In the genomic region with DNA sequence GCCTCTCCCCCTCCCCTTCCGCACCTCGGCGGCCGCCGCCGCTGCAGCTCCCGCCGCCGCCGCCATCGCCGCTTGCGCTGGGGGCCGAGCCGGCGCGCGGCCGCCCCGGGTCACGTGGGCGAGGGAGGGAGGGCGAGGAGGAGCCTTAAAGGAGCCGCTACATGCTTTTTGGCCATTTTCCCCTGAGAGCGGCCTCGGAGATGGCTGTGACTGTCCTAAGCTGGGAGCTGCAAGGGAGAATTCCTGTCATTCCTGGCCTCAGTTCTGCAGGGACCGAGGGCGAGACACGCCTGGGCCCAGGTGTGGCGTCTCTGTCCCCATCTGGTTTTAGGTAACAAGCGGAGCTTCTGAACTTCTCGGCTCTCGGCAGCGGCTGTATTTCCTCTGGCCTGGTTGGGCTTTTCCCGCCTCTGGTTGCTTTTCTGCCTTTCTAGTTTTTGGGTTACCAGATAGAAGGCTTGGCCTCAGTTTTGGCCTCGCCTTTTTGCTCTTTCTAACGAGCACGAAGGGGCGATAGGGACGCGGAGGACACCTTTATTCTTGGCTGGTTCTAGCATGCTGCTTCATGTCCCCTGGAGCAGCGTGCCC, we compare ENCODE assay signal across 8 cellular contexts. TPM values are rescaled to one million over a fixed set of nuclear protein-coding genes. Genes with fewer than 3 reads are reported as not detected.
DNase-seq lines count a peak whose midpoint lies in the region; ATAC-seq, FAIRE-seq and TF ChIP-seq lines count a peak whose summit lies in the region.

Gene EHMT2 (minus strand): TSS at position 87 of the 588 bp plus-strand sequence. CDS start 21 bp downstream, at position 66.

- 0 to 1% (median 0%) methylated on average over 20 to 42 of the region's 42 CpGs for WGBS in small intestine, 3 donors

- H3K4me1 ChIP-seq in small intestine (ENCODE audit: control insufficient read depth in 2 of 2, insufficient read depth in 1 of 2, low read depth in 1 of 2, low read length in 1 of 2) = peaks cover 0 to 3% of the 10 kb centered on the region in 2 donors

- H3K4me3 ChIP-seq in GM12864 (ENCODE audit: low read depth, low read length) (peak within 1 kb of the TSS; percentile 94), small intestine (ENCODE audit: low read depth in 1 of 2, low read length in 2 of 2) (peak within 1 kb of the TSS; percentile 71 to 88)

- peak within 1 kb of the TSS; percentile 83 for H3K27ac ChIP-seq in VCaP
- H3K27ac ChIP-seq in small intestine (ENCODE audit: low read depth in 1 of 2, low read length in 1 of 2) = peak within 1 kb of the TSS; percentile 69 to 92

- H3K27me3 ChIP-seq in small intestine (ENCODE audit: control insufficient read depth in 2 of 2, insufficient read depth in 2 of 2, low read length in 2 of 2) = no peaks in the 10 kb centered on the region

- FAIRE-seq in small intestine (lab: Jason Lieb, UNC) = no peak

- no peaks in the 10 kb centered on the region for H3K9me3 ChIP-seq in small intestine (ENCODE audit: control insufficient read depth, low read depth)

- in situ Hi-C loops in T47D (cut with HindIII; ENCODE audit: low pct_unique_long_range_greater_than_20kb, low sequenced_read_pairs) = no loop called here

- peaks cover 3 to 5% of the 10 kb centered on the region in 2 donors for H3K36me3 ChIP-seq in small intestine (ENCODE audit: control insufficient read depth in 2 of 2, insufficient read depth in 2 of 2, low read length in 2 of 2)

- TF ChIP-seq CTCF in GM12864 (IDR thresholded peaks at IDR 0.05; ENCODE audit: low read depth, low read length, missing control alignments) (peak; percentile 2), VCaP (conservative IDR thresholded peaks at IDR 0.05) (peak; percentile 21)

- peak; percentile 55 for ATAC-seq in HG02970 (IDR thresholded peaks at IDR 0.05; ENCODE audit: low FRiP score, unreplicated experiment)
- ATAC-seq in GM18858 (IDR thresholded peaks at IDR 0.05; ENCODE audit: unreplicated experiment) = no peak

- DNase-seq in GM12864 (ENCODE audit: low read depth) (no peak), NCI-H2196 (lab: John Stamatoyannopoulos, UW; ENCODE audit: unreplicated experiment) (peak; percentile 89), T47D (ENCODE audit: low read depth in 1 of 2, low spot score in 1 of 2) (peak; percentile 71 to 90), iPS-NIHi11 (ENCODE audit: low spot score) (peak; percentile 86), small intestine (peak; percentile 87)

RNA-seq across cellular contexts. Expression of gene EHMT2, which starts in this region (rescaled TPM):
- 10 to 100 TPM; 27.8 to 42.4 (median 32.4) TPM for polyA plus RNA-seq in small intestine
